Comparison of ENCODE assay signal across 23 cellular contexts in the genomic region with DNA sequence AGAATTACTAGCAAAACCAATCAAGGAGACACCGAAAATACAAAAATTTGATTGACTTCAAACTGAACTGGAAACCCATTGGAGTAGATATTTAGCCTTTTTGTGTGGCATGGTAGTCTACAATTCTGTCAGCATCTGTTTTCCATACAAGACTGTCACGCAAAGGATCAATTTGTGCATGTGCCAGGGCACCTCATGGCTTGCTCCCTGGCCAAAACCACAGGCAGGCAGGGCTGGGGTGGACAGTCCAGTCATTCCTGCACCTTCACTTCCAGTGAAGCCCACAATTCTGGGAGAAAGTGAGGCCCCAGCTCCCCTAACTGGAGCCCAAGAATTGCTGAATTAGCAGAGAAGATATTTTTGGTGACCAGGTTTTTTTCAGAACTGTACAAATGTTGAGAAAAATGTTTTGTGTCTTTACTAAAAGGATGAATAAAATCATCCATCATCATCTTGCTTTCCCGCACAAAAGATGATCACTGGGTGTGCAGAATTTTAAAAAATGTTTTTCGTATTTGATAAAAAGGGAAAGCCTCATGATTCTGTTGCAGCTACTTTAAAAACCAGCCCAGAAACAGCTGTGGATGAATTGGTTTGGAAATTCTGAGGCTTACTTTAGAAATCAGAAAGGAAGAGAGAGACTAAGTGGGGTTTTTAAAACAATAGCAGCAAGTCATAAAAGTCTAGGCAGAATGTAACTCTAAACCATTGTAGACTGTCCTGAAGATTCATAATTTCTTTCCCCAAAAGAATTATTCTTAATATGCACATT.
DNase-seq lines count a peak whose midpoint lies in the region; ATAC-seq and TF ChIP-seq lines count a peak whose summit lies in the region.
"Had no signal": no experiment of that assay in that cellular context is flagged by ENCODE, and none has a peak within 500 bp of the region (broad histone marks: within the 10 kb centered on the region; RNA-seq: fewer than 3 reads in every experiment).

No MANE protein-coding gene starts in this region.

- no peak for TF ChIP-seq CTCF in activated CD8-positive, alpha-beta T cell treated with anti-CD3 and anti-CD28 coated beads for 36 hours (IDR thresholded peaks at IDR 0.05)
- no peak for TF ChIP-seq CTCF in dorsolateral prefrontal cortex (IDR thresholded peaks at IDR 0.05 in 54 of 56, conservative IDR thresholded peaks at IDR 0.05 in 2 of 56; ENCODE audit: low read depth in 1 of 56, partially characterized antibody in 56 of 56)
- no peak for TF ChIP-seq CTCF in psoas muscle (IDR thresholded peaks at IDR 0.05)

- DNase-seq in activated CD8-positive, alpha-beta T cell treated with anti-CD3 and anti-CD28 coated beads, Interleukin-2, amount 10 ng/mL, durations not matched to agents 7 days and 5 days, result no peak
- DNase-seq in activated CD8-positive, alpha-beta T cell treated with anti-CD3 and anti-CD28 coated beads for 36 hours, result no peak
- DNase-seq in M059J (ENCODE audit: low read depth), result peak; percentile 80
- no peak for DNase-seq in dorsolateral prefrontal cortex
- no peak for DNase-seq in neuronal stem cell (ENCODE audit: low spot score)
- no peak for DNase-seq in nucleus accumbens (lab: John Stamatoyannopoulos, UW)
- DNase-seq in psoas muscle, result no peak
- DNase-seq: activated CD8-positive, alpha-beta memory T cell treated with anti-CD3 and anti-CD28 coated beads, Interleukin-2, amount 50 U/mL, for 4 hours; activated gamma-delta T cell treated with Interleukin-2 at 50 U/mL for 16 hours; brain microvascular endothelial cell; GF-D8; left lung; NCI-H1694 treated with DMSO at 0.1 percent for 48 hours; NCI-H345; Peyer's patch; stimulated activated CD4-positive, alpha-beta T cell treated with anti-CD3 and anti-CD28 coated beads, Interleukin-12 subunit alpha, Interleukin-12 subunit beta, amount 100 ng/mL, for 4 hours; thyroid gland had no signal

- no peaks in the 10 kb centered on the region for H3K4me1 ChIP-seq in neuronal stem cell (ENCODE audit: control insufficient read depth in 2 of 2, insufficient read depth in 1 of 2, low read depth in 1 of 2, low read length in 2 of 2)
- no peaks in the 10 kb centered on the region for H3K4me1 ChIP-seq in psoas muscle
- H3K4me1 ChIP-seq: BLaER1 treated with 17β-estradiol and CSF1 and Interleukin-3, amounts not matched to agents 10 nM and 100 nM; left lung; Peyer's patch; prostate gland; thyroid gland had no signal

- peak overlapping the region; percentile 19 for H3K18ac ChIP-seq in neuronal stem cell (ENCODE audit: low read length)

- H3K27me3 ChIP-seq in dorsolateral prefrontal cortex (no peaks in the 10 kb centered on the region), neuronal stem cell (ENCODE audit: control insufficient read depth in 3 of 3, insufficient read depth in 3 of 3, low read depth in 1 of 3, low read length in 3 of 3) (no peaks in the 10 kb centered on the region), psoas muscle (ENCODE audit: insufficient read depth in 3 of 3, low read length in 2 of 3) (no peaks in the 10 kb centered on the region)
- H3K27me3 ChIP-seq: BLaER1 treated with 17β-estradiol and CSF1 and Interleukin-3, amounts not matched to agents 10 nM and 100 nM; brain microvascular endothelial cell; left lung; Peyer's patch; thyroid gland had no signal

- H2BK5ac ChIP-seq in neuronal stem cell (ENCODE audit: low read length), result no peak overlapping the region

- no peaks in the 10 kb centered on the region for H3K4me1 Mint-ChIP-seq in activated CD8-positive, alpha-beta T cell treated with anti-CD3 and anti-CD28 coated beads, Interleukin-2, amount 10 ng/mL, durations not matched to agents 7 days and 5 days (ENCODE audit: low read depth)
- no peaks in the 10 kb centered on the region for H3K4me1 Mint-ChIP-seq in activated CD8-positive, alpha-beta T cell treated with anti-CD3 and anti-CD28 coated beads for 36 hours (ENCODE audit: low read depth)

- no peak overlapping the region for H2BK120ac ChIP-seq in neuronal stem cell (ENCODE audit: low read depth, low read length)

- intact Hi-C loops in activated CD8-positive, alpha-beta T cell treated with anti-CD3 and anti-CD28 coated beads for 36 hours (cut with micrococcal nuclease), result no loop called here
- intact Hi-C loops in dorsolateral prefrontal cortex (cut with DNase I) (no loop called here), psoas muscle (cut with DNase I) (no loop called here)

- no peak overlapping the region for H3K9ac ChIP-seq in neuronal stem cell (ENCODE audit: low read depth, low read length, poor library complexity)
- H3K9ac ChIP-seq: BLaER1 treated with 17β-estradiol and CSF1 and Interleukin-3, amounts not matched to agents 10 nM and 100 nM had no signal

- peaks cover 61% of the 10 kb centered on the region for H3K36me3 Mint-ChIP-seq in activated CD8-positive, alpha-beta T cell treated with anti-CD3 and anti-CD28 coated beads, Interleukin-2, amount 10 ng/mL, durations not matched to agents 7 days and 5 days (ENCODE audit: low read depth)
- peaks cover 42% of the 10 kb centered on the region for H3K36me3 Mint-ChIP-seq in activated CD8-positive, alpha-beta T cell treated with anti-CD3 and anti-CD28 coated beads for 36 hours (ENCODE audit: low read depth)

- H4K8ac ChIP-seq in neuronal stem cell (ENCODE audit: low read depth, low read length), result no peak overlapping the region

- H3K36me3 ChIP-seq in neuronal stem cell (replicated peaks in 1 of 2; ENCODE audit: control insufficient read depth in 2 of 2, insufficient read depth in 2 of 2, low read length in 2 of 2) (peaks cover 9 to 91% of the 10 kb centered on the region in 2 donors), psoas muscle (ENCODE audit: insufficient read depth in 1 of 2, low read depth in 1 of 2) (peaks cover 2 to 81% of the 10 kb centered on the region in 2 donors)

- no peak overlapping the region for H2BK12ac ChIP-seq in neuronal stem cell (ENCODE audit: low read length)

- no peaks in the 10 kb centered on the region for H3K27me3 Mint-ChIP-seq in activated CD8-positive, alpha-beta T cell treated with anti-CD3 and anti-CD28 coated beads, Interleukin-2, amount 10 ng/mL, durations not matched to agents 7 days and 5 days (ENCODE audit: low read depth)
- H3K27me3 Mint-ChIP-seq in activated CD8-positive, alpha-beta T cell treated with anti-CD3 and anti-CD28 coated beads for 36 hours, result no peaks in the 10 kb centered on the region
- H3K27me3 Mint-ChIP-seq: dendritic cell treated with granulocyte-macrophage colony-stimulating factor and Interleukin-4, amounts not matched to agents 40 ng/mL and 50 ng/mL, for 4 days had no signal

- H3K4me3 Mint-ChIP-seq in activated CD8-positive, alpha-beta T cell treated with anti-CD3 and anti-CD28 coated beads, Interleukin-2, amount 10 ng/mL, durations not matched to agents 7 days and 5 days, result no peak overlapping the region
- no peak overlapping the region for H3K4me3 Mint-ChIP-seq in activated CD8-positive, alpha-beta T cell treated with anti-CD3 and anti-CD28 coated beads for 36 hours
- H3K4me3 Mint-ChIP-seq: dendritic cell treated with granulocyte-macrophage colony-stimulating factor and Interleukin-4, amounts not matched to agents 40 ng/mL and 50 ng/mL, for 4 days had no signal

- H3K14ac ChIP-seq in neuronal stem cell (ENCODE audit: low read length), result no peak overlapping the region

- no peak overlapping the region for H3K4ac ChIP-seq in neuronal stem cell (ENCODE audit: low read length)

- no peak for ATAC-seq in activated CD8-positive, alpha-beta T cell treated with anti-CD3 and anti-CD28 coated beads, Interleukin-2, amount 10 ng/mL, durations not matched to agents 7 days and 5 days
- no peak for ATAC-seq in activated CD8-positive, alpha-beta T cell treated with anti-CD3 and anti-CD28 coated beads for 36 hours
- ATAC-seq in psoas muscle, result no peak
- no peak for ATAC-seq in GM21529 (IDR thresholded peaks at IDR 0.05; ENCODE audit: unreplicated experiment)

- H3K4me2 ChIP-seq in neuronal stem cell (ENCODE audit: insufficient read depth, low read length, poor library complexity, severe bottlenecking), result no peak overlapping the region
- H3K4me2 ChIP-seq: BLaER1 treated with 17β-estradiol and CSF1 and Interleukin-3, amounts not matched to agents 10 nM and 100 nM had no signal

- CTCF ChIA-PET in activated CD8-positive, alpha-beta T cell treated with anti-CD3 and anti-CD28 coated beads, Interleukin-2, amount 10 ng/mL, durations not matched to agents 7 days and 5 days (lab: Charles Lee), result interaction anchor here (0.8 kb wide), 1 partner anchor 9 kb away, joined by 3 read pairs; no protein-coding TSS in a partner anchor
- CTCF ChIA-PET in activated CD8-positive, alpha-beta T cell treated with anti-CD3 and anti-CD28 coated beads for 36 hours (lab: Charles Lee), result interaction anchor here (0.5 to 1.1 kb wide), 2 partner anchors 11 to 181 kb away, joined by 3 read pairs; no protein-coding TSS in a partner anchor

- no peaks in the 10 kb centered on the region for H3K9me3 Mint-ChIP-seq in activated CD8-positive, alpha-beta T cell treated with anti-CD3 and anti-CD28 coated beads, Interleukin-2, amount 10 ng/mL, durations not matched to agents 7 days and 5 days (ENCODE audit: insufficient read depth)
- H3K9me3 Mint-ChIP-seq in activated CD8-positive, alpha-beta T cell treated with anti-CD3 and anti-CD28 coated beads for 36 hours, result no peaks in the 10 kb centered on the region
- H3K9me3 Mint-ChIP-seq: dendritic cell treated with granulocyte-macrophage colony-stimulating factor and Interleukin-4, amounts not matched to agents 40 ng/mL and 50 ng/mL, for 4 days had no signal

- no peak overlapping the region for H2AK5ac ChIP-seq in neuronal stem cell (ENCODE audit: low read depth, low read length)

- peak overlapping the region in 37 of 59 donors; percentile 1 to 78 (median 33) for H3K27ac ChIP-seq in dorsolateral prefrontal cortex
- no peak overlapping the region for H3K27ac ChIP-seq in neuronal stem cell (replicated peaks; ENCODE audit: low read length)
- H3K27ac ChIP-seq in psoas muscle, result no peak overlapping the region
- H3K27ac ChIP-seq: 22Rv1; BLaER1 treated with 17β-estradiol and CSF1 and Interleukin-3, amounts not matched to agents 10 nM and 100 nM; brain microvascular endothelial cell; epithelial cell of prostate; left lung; Peyer's patch; prostate gland; thyroid gland had no signal

- H3K23ac ChIP-seq in neuronal stem cell (ENCODE audit: low read depth, low read length, poor library complexity), result no peak overlapping the region

- POLR2A ChIA-PET in activated CD8-positive, alpha-beta T cell treated with anti-CD3 and anti-CD28 coated beads, Interleukin-2, amount 10 ng/mL, durations not matched to agents 7 days and 5 days (lab: Charles Lee), result no interaction called here
- POLR2A ChIA-PET in activated CD8-positive, alpha-beta T cell treated with anti-CD3 and anti-CD28 coated beads for 36 hours (lab: Charles Lee), result no interaction called here

- H3K4me3 ChIP-seq in dorsolateral prefrontal cortex (no peak overlapping the region), neuronal stem cell (ENCODE audit: low read length in 2 of 2) (no peak overlapping the region), psoas muscle (no peak overlapping the region)
- H3K4me3 ChIP-seq: BLaER1 treated with 17β-estradiol and CSF1 and Interleukin-3, amounts not matched to agents 10 nM and 100 nM; left lung; Peyer's patch; prostate gland; thyroid gland had no signal

- peak overlapping the region; percentile 25 for H3K27ac Mint-ChIP-seq in activated CD8-positive, alpha-beta T cell treated with anti-CD3 and anti-CD28 coated beads, Interleukin-2, amount 10 ng/mL, durations not matched to agents 7 days and 5 days
- H3K27ac Mint-ChIP-seq in activated CD8-positive, alpha-beta T cell treated with anti-CD3 and anti-CD28 coated beads for 36 hours, result no peak overlapping the region
- H3K27ac Mint-ChIP-seq: dendritic cell treated with granulocyte-macrophage colony-stimulating factor and Interleukin-4, amounts not matched to agents 40 ng/mL and 50 ng/mL, for 4 days had no signal

- H3K9me3 ChIP-seq in neuronal stem cell (replicated peaks in 1 of 2; ENCODE audit: control insufficient read depth in 2 of 2, insufficient read depth in 1 of 2, low read depth in 1 of 2, low read length in 2 of 2), result no peaks in the 10 kb centered on the region
- H3K9me3 ChIP-seq in psoas muscle, result no peaks in the 10 kb centered on the region
- H3K9me3 ChIP-seq: BLaER1 treated with 17β-estradiol and CSF1 and Interleukin-3, amounts not matched to agents 10 nM and 100 nM; left lung; Peyer's patch; prostate gland; thyroid gland had no signal

- no peak overlapping the region for H2AFZ ChIP-seq in neuronal stem cell (ENCODE audit: low read length)

- H2BK15ac ChIP-seq in neuronal stem cell (ENCODE audit: low read length), result no peak overlapping the region

- WGBS in neuronal stem cell (ENCODE audit: extremely low coverage in 2 of 2, insufficient read length in 2 of 2, insufficient replicate concordance in 1 of 2), 2 donors, result no CpG with 5 or more reads among the region's 4 CpGs
- 68 to 83% (median 70%) methylated on average over 4 of the region's 4 CpGs for WGBS in psoas muscle, 3 donors

- H3K79me1 ChIP-seq in neuronal stem cell (ENCODE audit: low read depth, low read length), result no peaks in the 10 kb centered on the region

- H4K91ac ChIP-seq in neuronal stem cell (ENCODE audit: low read depth, low read length, poor library complexity), result no peak overlapping the region

Comparison
In these comparisons a context has a peak if more than half of its experiments do, and no peak if none do; other contexts are left out.
1. H3K27ac ChIP-seq: peak in dorsolateral prefrontal cortex (37 of 59); none in neuronal stem cell (single experiment) and psoas muscle (single experiment).